Comparison of ENCODE assay signal across 12 cellular contexts in genomic region chr1:15089244-15089992, GRCh38.
A peak's percentile ranks its signal among the peaks of the same experiment; 100 is the strongest.
DNase-seq lines count a peak whose midpoint lies in the region; ATAC-seq, FAIRE-seq and TF ChIP-seq lines count a peak whose summit lies in the region.
"Had no signal": no experiment of that assay in that cellular context is flagged by ENCODE, and none has a peak within 500 bp of the region (broad histone marks: within the 10 kb centered on the region; RNA-seq: fewer than 3 reads in every experiment).

No MANE protein-coding gene starts in this region.

- no peak overlapping the region for H2BK5ac ChIP-seq in mesenchymal stem cell (ENCODE audit: low read depth, low read length, poor library complexity, severe bottlenecking)

- H3K27ac Mint-ChIP-seq in MCF 10A (ENCODE audit: low read depth, unreplicated experiment): no peak overlapping the region
- H3K27ac Mint-ChIP-seq: T-helper 1 cell treated with Interleukin-12 subunit alpha and Interleukin-12 subunit beta and Interleukin-4 antibody, amounts not matched to agents 30 μg/mL and 1 μg/mL, for 36 hours had no signal

- BruUV-seq in MCF 10A (replicated peaks; lab: Mats Ljungman, UMichigan): no TSS peak
- BruUV-seq in GM12878 (replicated peaks; lab: Mats Ljungman, UMichigan): no TSS peak

- H3K9me3 ChIP-seq in breast epithelium (no peaks in the 10 kb centered on the region), GM12878 (replicated peaks; ENCODE audit: control insufficient read depth, insufficient read depth, low read length) (no peaks in the 10 kb centered on the region), mesenchymal stem cell (ENCODE audit: control insufficient read depth, low read length) (no peaks in the 10 kb centered on the region), upper lobe of right lung (no peaks in the 10 kb centered on the region)

- ATAC-seq in GM12878 (peak; percentile 48), upper lobe of right lung (peak; percentile 70), GM21515 (IDR thresholded peaks at IDR 0.05; ENCODE audit: unreplicated experiment) (no peak)
- ATAC-seq: naive thymus-derived CD4-positive, alpha-beta T cell had no signal

- H2AK5ac ChIP-seq in mesenchymal stem cell (ENCODE audit: low read length, severe bottlenecking): no peak overlapping the region

- SMC1A ChIA-PET in GM12878 (lab: Charles Lee; ENCODE audit: uncharacterized antibody, unreplicated experiment): interaction anchor here (1.4 kb wide), 1 partner anchor 10 kb away, joined by 4 read pairs; no protein-coding TSS in a partner anchor

- no peak for TF ChIP-seq RAD21 in GM12878 (IDR thresholded peaks at IDR 0.05; ENCODE audit: insufficient read depth, low read depth, low read length)

- peak overlapping the region; percentile 59 for H4K8ac ChIP-seq in mesenchymal stem cell (ENCODE audit: low read length)

- peak overlapping the region; percentile 37 to 94 for H3K18ac ChIP-seq in mesenchymal stem cell (ENCODE audit: low read depth in 1 of 2, low read length in 2 of 2)

- no peaks in the 10 kb centered on the region for H3K27me3 Mint-ChIP-seq in MCF 10A (ENCODE audit: insufficient read depth, unreplicated experiment)

- H3K9me3 Mint-ChIP-seq in MCF 10A (ENCODE audit: unreplicated experiment): no peaks in the 10 kb centered on the region
- H3K9me3 Mint-ChIP-seq: T-helper 1 cell treated with Interleukin-12 subunit alpha and Interleukin-12 subunit beta and Interleukin-4 antibody, amounts not matched to agents 30 μg/mL and 1 μg/mL, for 36 hours had no signal

- peaks cover 4% of the 10 kb centered on the region for H3K4me1 Mint-ChIP-seq in MCF 10A (ENCODE audit: insufficient read depth, unreplicated experiment)

- TF ChIP-seq CTCF in breast epithelium (IDR thresholded peaks at IDR 0.05): no peak
- TF ChIP-seq CTCF in MCF 10A (IDR thresholded peaks at IDR 0.05; ENCODE audit: unreplicated experiment): no peak
- no peak for TF ChIP-seq CTCF in GM12878 (IDR thresholded peaks at IDR 0.05 in 2 of 3, conservative IDR thresholded peaks at IDR 0.05 in 1 of 3; ENCODE audit: control insufficient read depth in 2 of 3, extremely low read depth in 1 of 3, insufficient read depth in 1 of 3, low read depth in 3 of 3, low read length in 3 of 3)
- no peak for TF ChIP-seq CTCF in upper lobe of right lung (IDR thresholded peaks at IDR 0.05)

- no peak overlapping the region for H3K9ac ChIP-seq in GM12878 (ENCODE audit: control insufficient read depth, insufficient read depth, low read length)
- no peak overlapping the region for H3K9ac ChIP-seq in mesenchymal stem cell (ENCODE audit: low read length)

- H3K4ac ChIP-seq in mesenchymal stem cell (ENCODE audit: low read depth in 1 of 2, low read length in 2 of 2): peak overlapping the region; percentile 60 to 73

- H2BK120ac ChIP-seq in mesenchymal stem cell (ENCODE audit: low read depth, low read length): peak overlapping the region; percentile 86

- RAD21 ChIA-PET in GM12878 (lab: Charles Lee; ENCODE audit: unreplicated experiment): no interaction called here

- no peak overlapping the region for H3K23ac ChIP-seq in mesenchymal stem cell (ENCODE audit: low read length in 2 of 2)

- H3K4me2 ChIP-seq in GM12878 (ENCODE audit: control insufficient read depth, insufficient read depth) (no peak overlapping the region), mesenchymal stem cell (ENCODE audit: low read length, poor library complexity, severe bottlenecking) (no peak overlapping the region)

- no peaks in the 10 kb centered on the region for H3K79me2 ChIP-seq in GM12878 (ENCODE audit: control insufficient read depth, insufficient read depth, low read length)

- H3K36me3 ChIP-seq in breast epithelium (no peaks in the 10 kb centered on the region), GM12878 (ENCODE audit: control insufficient read depth in 2 of 2, insufficient read depth in 2 of 2, low read length in 1 of 2) (no peaks in the 10 kb centered on the region), mesenchymal stem cell (ENCODE audit: control insufficient read depth in 1 of 2, insufficient read depth in 2 of 2, low read depth in 1 of 2, low read length in 2 of 2) (no peaks in the 10 kb centered on the region), upper lobe of right lung (no peaks in the 10 kb centered on the region)

- in situ Hi-C loops in GM12878 (cut with MboI): no loop called here

- POLR2A ChIA-PET in MCF 10A (lab: Yijun Ruan, JAX) (interaction anchor here (0.5 kb wide), 1 partner anchor 1184 kb away, joined by 3 read pairs; no protein-coding TSS in a partner anchor), GM12878 (lab: Charles Lee) (interaction anchor here (0.5 kb wide), 1 partner anchor 36 kb away, joined by 4 read pairs; no protein-coding TSS in a partner anchor)

- peak overlapping the region; percentile 64 for H4K91ac ChIP-seq in mesenchymal stem cell (ENCODE audit: low read length)

- CTCF ChIA-PET in MCF 10A (lab: Yijun Ruan, JAX) (interaction anchor here (0.7 to 1.8 kb wide), 4 partner anchors 9 to 215 kb away, joined by 3 to 8 read pairs (median 4); no protein-coding TSS in a partner anchor), GM12878 (lab: Yijun Ruan, JAX) (interaction anchor here (0.6 to 1.8 kb wide), 5 partner anchors 10 to 311 kb away, joined by 3 to 9 read pairs (median 4); no protein-coding TSS in a partner anchor)

- H3K36me3 Mint-ChIP-seq in MCF 10A (ENCODE audit: insufficient read depth, unreplicated experiment): no peaks in the 10 kb centered on the region
- H3K36me3 Mint-ChIP-seq: naive thymus-derived CD4-positive, alpha-beta T cell had no signal

- peak overlapping the region in 1 of 2 experiments; percentile 97 for H2BK12ac ChIP-seq in mesenchymal stem cell (ENCODE audit: low read length in 2 of 2)

- H3K4me1 ChIP-seq in breast epithelium: peaks cover 0 to 3% of the 10 kb centered on the region in 2 donors
- H3K4me1 ChIP-seq in GM12878 (ENCODE audit: control insufficient read depth, insufficient read depth, low read length): no peaks in the 10 kb centered on the region
- H3K4me1 ChIP-seq in mesenchymal stem cell (ENCODE audit: control insufficient read depth, insufficient read depth, low read depth, low read length): peaks cover 13% of the 10 kb centered on the region
- peaks cover 12% of the 10 kb centered on the region for H3K4me1 ChIP-seq in upper lobe of right lung

- H3K14ac ChIP-seq in mesenchymal stem cell (ENCODE audit: low read length in 2 of 2): peak overlapping the region in 1 of 2 experiments; percentile 70

- no peak for FAIRE-seq in GM12878 (lab: Jason Lieb, UNC)

- intact Hi-C loops in breast epithelium (cut with DNase I; ENCODE audit: low total_unique reads) (no loop called here), MCF 10A (cut with micrococcal nuclease) (no loop called here), GM12878 (cut with micrococcal nuclease; ENCODE audit: unreplicated experiment) (no loop called here), upper lobe of right lung (cut with DNase I) (no loop called here)

- 0% methylated on average over 4 of the region's 4 CpGs for WGBS in GM12878 (ENCODE audit: insufficient coverage, insufficient replicate concordance, low lambda C conversion rate, missing lambda C conversion rate)
- WGBS in mesenchymal stem cell: 73% methylated on average over 4 of the region's 4 CpGs

- no peaks in the 10 kb centered on the region for H4K20me1 ChIP-seq in GM12878 (ENCODE audit: control insufficient read depth, insufficient read depth)

- no peak for TF ChIP-seq EP300 in GM12878 (IDR thresholded peaks at IDR 0.05; ENCODE audit: borderline replicate concordance in 1 of 2, control insufficient read depth in 1 of 2, low read depth in 2 of 2, low read length in 2 of 2)

- no peak overlapping the region for H2AFZ ChIP-seq in GM12878 (ENCODE audit: control insufficient read depth, low read depth, low read length)
- H2AFZ ChIP-seq in mesenchymal stem cell (ENCODE audit: low read depth, low read length): no peak overlapping the region

- H2BK15ac ChIP-seq in mesenchymal stem cell (ENCODE audit: low read depth, poor library complexity, severe bottlenecking): peak overlapping the region; percentile 12

- H3K27ac ChIP-seq in breast epithelium (peak overlapping the region; percentile 68 to 76), GM12878 (ENCODE audit: control insufficient read depth, insufficient read depth) (no peak overlapping the region), mesenchymal stem cell (ENCODE audit: low read length, poor library complexity, severe bottlenecking) (no peak overlapping the region), upper lobe of right lung (peak overlapping the region; percentile 75)

- no peak overlapping the region for H3K4me3 Mint-ChIP-seq in MCF 10A (ENCODE audit: unreplicated experiment)
- H3K4me3 Mint-ChIP-seq: T-helper 1 cell treated with Interleukin-12 subunit alpha and Interleukin-12 subunit beta and Interleukin-4 antibody, amounts not matched to agents 30 μg/mL and 1 μg/mL, for 36 hours had no signal

- TF ChIP-seq POLR2A in breast epithelium (IDR thresholded peaks at IDR 0.05) (no peak), GM12878 (IDR thresholded peaks at IDR 0.05; ENCODE audit: low read depth, low read length) (no peak)

- H3K27me3 ChIP-seq in breast epithelium: no peaks in the 10 kb centered on the region
- no peaks in the 10 kb centered on the region; a peak in 1 of 4 replicates for H3K27me3 ChIP-seq in GM12878 (replicated peaks in 1 of 2; ENCODE audit: control insufficient read depth in 2 of 2, insufficient read depth in 2 of 2, low read length in 1 of 2)
- peaks cover 0 to 11% of the 10 kb centered on the region in 2 experiments for H3K27me3 ChIP-seq in mesenchymal stem cell (ENCODE audit: control insufficient read depth in 1 of 2, insufficient read depth in 1 of 2, low read length in 2 of 2)
- H3K27me3 ChIP-seq in upper lobe of right lung: no peaks in the 10 kb centered on the region

- no peaks in the 10 kb centered on the region for H3K79me1 ChIP-seq in mesenchymal stem cell (replicated peaks; ENCODE audit: low read length, poor library complexity, severe bottlenecking)

- H3K4me3 ChIP-seq in breast epithelium (no peak overlapping the region), GM12878 (no peak overlapping the region), mesenchymal stem cell (ENCODE audit: insufficient read depth in 1 of 2, low read depth in 1 of 2, low read length in 2 of 2) (no peak overlapping the region), upper lobe of right lung (no peak overlapping the region)

- DNase-seq in breast epithelium (ENCODE audit: low spot score in 2 of 2): peak in 1 of 2 donors; percentile 23
- DNase-seq in MCF 10A (ENCODE audit: unreplicated experiment): no peak
- no peak for DNase-seq in GM12878 (ENCODE audit: low read depth, low spot score)
- no peak for DNase-seq in mesenchymal stem cell
- no peak for DNase-seq in upper lobe of right lung
- no peak for DNase-seq in NCI-H446 (lab: John Stamatoyannopoulos, UW)
- no peak for DNase-seq in NCI-H2196 (lab: John Stamatoyannopoulos, UW; ENCODE audit: unreplicated experiment)
- DNase-seq: activated CD8-positive, alpha-beta memory T cell treated with anti-CD3 and anti-CD28 coated beads, Interleukin-2, amount 50 U/mL, for 48 hours; naive thymus-derived CD4-positive, alpha-beta T cell; stimulated activated CD4-positive, alpha-beta T cell treated with anti-CD3 and anti-CD28 coated beads, Interleukin-4, amount 100 ng/mL, for 4 hours had no signal

TF ChIP-seq in GM12878, 131 proteins besides CTCF, POLR2A, EP300 and RAD21 (continues in another document):
- TF ChIP-seq MYB (IDR thresholded peaks at IDR 0.05; ENCODE audit: borderline replicate concordance, low read depth, low read length) (no peak), IRF4 (IDR thresholded peaks at IDR 0.05; ENCODE audit: low read depth, low read length) (no peak)

Comparison
In these comparisons a context has a peak if more than half of its experiments do, and no peak if none do; other contexts are left out.
1. H3K27ac ChIP-seq: peak in breast epithelium (2 of 2) and upper lobe of right lung (single experiment); none in GM12878 (single experiment) and mesenchymal stem cell (single experiment).